20 cellular contexts compared by ENCODE assay signal in genomic region chr6:16804515-16805161, GRCh38. TPM values are rescaled to one million over a fixed set of nuclear protein-coding genes. Genes with fewer than 3 reads are reported as not detected.
DNase-seq lines count a peak whose midpoint lies in the region; ATAC-seq and TF ChIP-seq lines count a peak whose summit lies in the region.
"Had no signal": no experiment of that assay in that cellular context is flagged by ENCODE, and none has a peak within 500 bp of the region (broad histone marks: within the 10 kb centered on the region; RNA-seq: fewer than 3 reads in every experiment).

No MANE protein-coding gene starts in this region.

- peaks cover 0 to 8% (median 0%) of the 10 kb centered on the region in 11 donors for H3K9me3 ChIP-seq in heart right ventricle
- H3K9me3 ChIP-seq in SK-N-MC (ENCODE audit: low read depth, low read length): no peaks in the 10 kb centered on the region
- no peaks in the 10 kb centered on the region for H3K9me3 ChIP-seq in iPS-18a (ENCODE audit: control insufficient read depth, low read depth, low read length)
- peaks cover 0 to under 1% of the 10 kb centered on the region in 2 donors for H3K9me3 ChIP-seq in transverse colon
- H3K9me3 ChIP-seq: colonic mucosa had no signal

- TF ChIP-seq EP300 in transverse colon (IDR thresholded peaks at IDR 0.05; ENCODE audit: low read depth): no peak

- WGBS in heart right ventricle, 2 donors: 57 to 73% methylated on average over 6 of the region's 6 CpGs
- 83 to 87% methylated on average over 6 of the region's 6 CpGs for WGBS in transverse colon (ENCODE audit: low coverage in 1 of 2), 2 donors

- peak overlapping the region in 7 of 10 donors; percentile 49 to 87 (median 83) for H3K27ac ChIP-seq in heart right ventricle
- peak overlapping the region; percentile 65 for H3K27ac ChIP-seq in SK-N-MC
- no peak overlapping the region for H3K27ac ChIP-seq in iPS-18a (ENCODE audit: low read length)
- H3K27ac ChIP-seq in transverse colon: peak overlapping the region; percentile 37 to 72 (median 54)
- H3K27ac ChIP-seq: colonic mucosa, RWPE1 had no signal

- no peaks in the 10 kb centered on the region for H3K36me3 ChIP-seq in heart right ventricle
- no peaks in the 10 kb centered on the region for H3K36me3 ChIP-seq in SK-N-MC (ENCODE audit: insufficient read depth, low read length)
- H3K36me3 ChIP-seq in iPS-18a (ENCODE audit: control insufficient read depth, low read depth, low read length): no peaks in the 10 kb centered on the region
- no peaks in the 10 kb centered on the region for H3K36me3 ChIP-seq in transverse colon
- H3K36me3 ChIP-seq: colonic mucosa had no signal

- H3K4me3 ChIP-seq in heart right ventricle (no peak overlapping the region), SK-N-MC (peak overlapping the region; percentile 54), iPS-18a (ENCODE audit: low read length) (no peak overlapping the region), transverse colon (no peak overlapping the region)
- H3K4me3 ChIP-seq: colonic mucosa had no signal

- H3K9ac ChIP-seq in SK-N-MC (ENCODE audit: insufficient read length) (no peak overlapping the region), iPS-18a (ENCODE audit: low read length) (peak overlapping the region; percentile 53)

- DNase-seq in heart right ventricle: no peak
- DNase-seq in left ventricle myocardium superior: no peak
- DNase-seq in SK-N-MC (ENCODE audit: low read depth, low spot score): no peak
- no peak for DNase-seq in transverse colon
- DNase-seq in activated CD4-positive, alpha-beta T cell treated with anti-CD3 and anti-CD28 coated beads for 48 hours: no peak
- DNase-seq in NCI-H1436 treated with DMSO at 0.1 percent for 48 hours (lab: John Stamatoyannopoulos, UW): no peak
- DNase-seq in kidney glomerular epithelial cell (lab: John Stamatoyannopoulos, UW): no peak
- DNase-seq: activated CD4-positive, alpha-beta T cell treated with anti-CD3 and anti-CD28 coated beads, Interleukin-2, amount 50 U/mL, for 1 hour; activated naive CD8-positive, alpha-beta T cell treated with anti-CD3 and anti-CD28 coated beads, Interleukin-2, amount 50 U/mL, for 24 hours; activated T-cell treated with anti-CD3 and anti-CD28 coated beads, Interleukin-2, amount 50 U/mL, for 48 hours; colonic mucosa; erythroblast; left colon; naive B cell; NCI-H1417 treated with DMSO at 0.1 percent for 48 hours; NCI-H510A treated with DMSO at 0.1 percent for 48 hours; stimulated activated naive CD4-positive, alpha-beta T cell; T-helper 9 cell had no signal

- ATAC-seq in heart right ventricle: no peak
- ATAC-seq in left ventricle myocardium superior: no peak
- ATAC-seq: activated naive CD8-positive, alpha-beta T cell treated with anti-CD3 and anti-CD28 coated beads, Interleukin-2, amount 50 U/mL, for 24 hours; left colon had no signal

- no peak for TF ChIP-seq POLR2A in transverse colon (IDR thresholded peaks at IDR 0.05)

- no peaks in the 10 kb centered on the region for H3K27me3 ChIP-seq in heart right ventricle
- no peaks in the 10 kb centered on the region for H3K27me3 ChIP-seq in iPS-18a (ENCODE audit: control insufficient read depth, insufficient read depth, low read length)
- no peaks in the 10 kb centered on the region for H3K27me3 ChIP-seq in transverse colon
- H3K27me3 ChIP-seq: colonic mucosa had no signal

- intact Hi-C loops in heart right ventricle (cut with DNase I): loop anchor here in 2 of 10 donors (10.0 kb wide), 2 partner anchors 160 to 280 kb away; no protein-coding TSS in a partner anchor
- intact Hi-C loops in left ventricle myocardium superior (cut with micrococcal nuclease): loop anchor here (5.0 kb wide), 1 partner anchor 73 kb away; no protein-coding TSS in a partner anchor
- intact Hi-C loops in transverse colon (cut with DNase I; ENCODE audit: low total_unique reads): no loop called here

- in situ Hi-C loops in transverse colon (cut with MboI; ENCODE audit: low pct_ligation_motif_present in 1 of 4, low pct_unique_long_range_greater_than_20kb in 1 of 4, low sequenced_read_pairs in 3 of 4): no loop called here

- no peak for TF ChIP-seq CTCF in heart right ventricle (IDR thresholded peaks at IDR 0.05)
- no peak for TF ChIP-seq CTCF in transverse colon (IDR thresholded peaks at IDR 0.05)

- H3K4me1 ChIP-seq in heart right ventricle (peaks cover 3 to 63% (median 46%) of the 10 kb centered on the region in 9 donors), iPS-18a (ENCODE audit: control insufficient read depth, low read depth, low read length) (peaks cover 31% of the 10 kb centered on the region), transverse colon (peaks cover 0 to 5% (median 2%) of the 10 kb centered on the region in 4 donors)
- H3K4me1 ChIP-seq: colonic mucosa had no signal

RNA-seq across cellular contexts. Expression of gene ATXN1, which starts 43.4 kb away (rescaled TPM):
- total RNA-seq in heart right ventricle (10 to 100 TPM; 26.8 to 46.5 (median 41.1) TPM), left ventricle myocardium superior (45.2 TPM), transverse colon (100 to 1,000 TPM in 2 of 4 donors, 10 to 100 TPM in 2; 48.7 to 166 (median 105) TPM)
- 1 to 10 TPM; 4.1 to 7.5 TPM for polyA plus RNA-seq in heart right ventricle
